ENCODE assay signal across 23 cellular contexts in genomic region chr2:28052691-28053090, GRCh38.
DNase-seq lines count a peak whose midpoint lies in the region; ATAC-seq, FAIRE-seq and TF ChIP-seq lines count a peak whose summit lies in the region.
"Had no signal": no experiment of that assay in that cellular context is flagged by ENCODE, and none has a peak within 500 bp of the region (broad histone marks: within the 10 kb centered on the region; RNA-seq: fewer than 3 reads in every experiment).

No MANE protein-coding gene starts in this region.

- peak overlapping the region; percentile 36; the same call in 1 of the 2 replicates for H3K27ac Mint-ChIP-seq in GM23338
- H3K27ac Mint-ChIP-seq: endodermal cell had no signal

- no peaks in the 10 kb centered on the region for H3K9me2 ChIP-seq in GM23338 (ENCODE audit: insufficient read depth)

- H3K4me2 ChIP-seq in GM23338 (no peak overlapping the region), smooth muscle cell (peak overlapping the region; percentile 56)

- 20% methylated on average over 1 of the region's 1 CpG for WGBS in smooth muscle cell (ENCODE audit: low lambda C conversion rate)
- 74% methylated on average over 1 of the region's 1 CpG for WGBS in pancreas, 2 donors

- no peaks in the 10 kb centered on the region for H4K20me1 ChIP-seq in GM23338 (replicated peaks; ENCODE audit: insufficient read depth)
- no peaks in the 10 kb centered on the region for H4K20me1 ChIP-seq in smooth muscle cell (ENCODE audit: low read depth)

- H3K36me3 ChIP-seq in GM23338 (ENCODE audit: insufficient read depth), result no peaks in the 10 kb centered on the region
- H3K36me3 ChIP-seq in adipocyte (ENCODE audit: control insufficient read depth, insufficient read depth, low read length, severe bottlenecking), result no peaks in the 10 kb centered on the region
- no peaks in the 10 kb centered on the region for H3K36me3 ChIP-seq in smooth muscle cell (ENCODE audit: low read depth)
- no peaks in the 10 kb centered on the region for H3K36me3 ChIP-seq in pancreas
- H3K36me3 ChIP-seq: BE2C, Peyer's patch, uterus had no signal

- no peaks in the 10 kb centered on the region for H3K27me3 ChIP-seq in GM23338 (ENCODE audit: insufficient read depth)
- H3K27me3 ChIP-seq in adipocyte (replicated peaks; ENCODE audit: control insufficient read depth, insufficient read depth, low read length), result no peaks in the 10 kb centered on the region
- no peaks in the 10 kb centered on the region for H3K27me3 ChIP-seq in smooth muscle cell (ENCODE audit: low read depth)
- H3K27me3 ChIP-seq in pancreas, result no peaks in the 10 kb centered on the region
- H3K27me3 ChIP-seq: BE2C, Peyer's patch, uterus had no signal

- H2AFZ ChIP-seq in GM23338, result no peak overlapping the region
- peak overlapping the region; percentile 28 for H2AFZ ChIP-seq in smooth muscle cell (ENCODE audit: low read depth)
- H2AFZ ChIP-seq: parathyroid adenoma had no signal

- ATAC-seq in GM23338, result no peak
- ATAC-seq in pancreas, result no peak
- no peak for ATAC-seq in HG03045 (IDR thresholded peaks at IDR 0.05; ENCODE audit: unreplicated experiment)

- H3K4me1 ChIP-seq in GM23338 (ENCODE audit: insufficient read depth) (no peaks in the 10 kb centered on the region), adipocyte (ENCODE audit: control insufficient read depth, insufficient read depth, low read length) (peaks cover 21% of the 10 kb centered on the region), smooth muscle cell (ENCODE audit: low read depth) (peaks cover 10% of the 10 kb centered on the region), pancreas (no peaks in the 10 kb centered on the region)
- H3K4me1 ChIP-seq: BE2C, parathyroid adenoma, Peyer's patch had no signal

- H3K27me3 Mint-ChIP-seq in GM23338 (ENCODE audit: insufficient read depth, low read depth, poor library complexity), result no peaks in the 10 kb centered on the region

- no peaks in the 10 kb centered on the region for H3K36me3 Mint-ChIP-seq in GM23338 (ENCODE audit: low read depth)

- no peak for TF ChIP-seq CTCF in GM23338 (conservative IDR thresholded peaks at IDR 0.05; ENCODE audit: low read depth in 2 of 2)
- no peak for TF ChIP-seq CTCF in fibroblast of the aortic adventitia (IDR thresholded peaks at IDR 0.05; ENCODE audit: insufficient read depth, low read length)
- no peak for TF ChIP-seq CTCF in smooth muscle cell (IDR thresholded peaks at IDR 0.05; ENCODE audit: borderline replicate concordance, insufficient read depth, poor library complexity, severe bottlenecking)
- TF ChIP-seq CTCF in pancreas (IDR thresholded peaks at IDR 0.05), result no peak

- H3K79me2 ChIP-seq in GM23338 (replicated peaks; ENCODE audit: insufficient read depth) (no peaks in the 10 kb centered on the region), smooth muscle cell (ENCODE audit: low read depth) (no peaks in the 10 kb centered on the region)
- H3K79me2 ChIP-seq: parathyroid adenoma had no signal

- no peaks in the 10 kb centered on the region for H3K9me3 Mint-ChIP-seq in GM23338
- H3K9me3 Mint-ChIP-seq: endodermal cell had no signal

- FAIRE-seq in pancreas (lab: Jason Lieb, UNC), result no peak
- FAIRE-seq: HTR-8/SVneo, small intestine, TTC549 had no signal

- intact Hi-C loops in pancreas (cut with DNase I), result no loop called here

- no peak overlapping the region for H3K27ac ChIP-seq in GM23338 (ENCODE audit: low read depth)
- H3K27ac ChIP-seq in smooth muscle cell (ENCODE audit: low read depth), result peak overlapping the region; percentile 60
- H3K27ac ChIP-seq in pancreas, result no peak overlapping the region
- H3K27ac ChIP-seq: parathyroid adenoma, Peyer's patch had no signal

- H3K4me1 Mint-ChIP-seq in GM23338, result peaks cover 4% of the 10 kb centered on the region; the same call in 2 of the 3 replicates
- H3K4me1 Mint-ChIP-seq: endodermal cell had no signal

- no peak overlapping the region for H3K4me3 Mint-ChIP-seq in GM23338
- H3K4me3 Mint-ChIP-seq: endodermal cell had no signal

- H3K4me3 ChIP-seq in GM23338 (no peak overlapping the region), adipocyte (ENCODE audit: low read length) (no peak overlapping the region), fibroblast of the aortic adventitia (ENCODE audit: low read depth, low read length) (no peak overlapping the region), smooth muscle cell (no peak overlapping the region), pancreas (no peak overlapping the region)
- H3K4me3 ChIP-seq: Peyer's patch, uterus had no signal

- DNase-seq in GM23338 (ENCODE audit: low spot score) (no peak), adipocyte (ENCODE audit: low read depth) (peak; percentile 47), fibroblast of the aortic adventitia (ENCODE audit: low read depth) (peak; percentile 37), smooth muscle cell (lab: John Stamatoyannopoulos, UW; ENCODE audit: unreplicated experiment) (no peak), pancreas (no peak), retina (no peak)
- DNase-seq: activated CD4-positive, alpha-beta T cell treated with anti-CD3 and anti-CD28 coated beads for 48 hours; activated effector memory CD4-positive, alpha-beta T cell treated with anti-CD3 and anti-CD28 coated beads, Interleukin-2, amount 50 U/mL, for 16 hours; amniotic stem cell; endodermal cell; NCI-H1417 treated with DMSO at 0.1 percent for 48 hours; NCI-H2227 treated with DMSO at 0.1 percent for 48 hours; Peyer's patch; small intestine; stimulated activated CD8-positive, alpha-beta memory T cell treated with anti-CD3 and anti-CD28 coated beads, Interleukin-4, amount 100 ng/mL, for 48 hours; substantia nigra; SW 1271; uterus had no signal

- H3K9me3 ChIP-seq in adipocyte (ENCODE audit: control insufficient read depth, low read length), result no peaks in the 10 kb centered on the region
- no peaks in the 10 kb centered on the region for H3K9me3 ChIP-seq in smooth muscle cell (replicated peaks; ENCODE audit: low read depth)
- no peaks in the 10 kb centered on the region for H3K9me3 ChIP-seq in pancreas
- H3K9me3 ChIP-seq: BE2C, Peyer's patch, uterus had no signal

- no peaks in the 10 kb centered on the region for H3F3A ChIP-seq in GM23338 (replicated peaks; ENCODE audit: low read depth)
- H3F3A ChIP-seq in smooth muscle cell (ENCODE audit: low read depth), result peaks cover 6% of the 10 kb centered on the region

- H3K9ac ChIP-seq in adipocyte (ENCODE audit: low read length) (peak overlapping the region; percentile 60), smooth muscle cell (ENCODE audit: low read depth) (no peak overlapping the region)
- H3K9ac ChIP-seq: parathyroid adenoma had no signal

TF ChIP-seq in GM23338, 12 proteins besides CTCF, POLR2A, EP300 and RAD21 (continues in another document):
- TF ChIP-seq REST (IDR thresholded peaks at IDR 0.05; ENCODE audit: unreplicated experiment), result no peak
- TF ChIP-seq ZNF331 (CRISPR knock-in tag; IDR thresholded peaks at IDR 0.05; ENCODE audit: low read depth), result no peak
- TF ChIP-seq STAT1 (IDR thresholded peaks at IDR 0.05; ENCODE audit: unreplicated experiment), result no peak
- no peak for TF ChIP-seq NANOG (IDR thresholded peaks at IDR 0.05; ENCODE audit: borderline replicate concordance)
- TF ChIP-seq EZH2 (IDR thresholded peaks at IDR 0.05; ENCODE audit: low read depth, unreplicated experiment), result no peak
- TF ChIP-seq JUNB (IDR thresholded peaks at IDR 0.05; ENCODE audit: unreplicated experiment), result no peak
- no peak for TF ChIP-seq ZNF114 (CRISPR knock-in tag; IDR thresholded peaks at IDR 0.05)
- no peak for TF ChIP-seq EZH2phosphoT487 (IDR thresholded peaks at IDR 0.05; ENCODE audit: unreplicated experiment)

Comparison
In these comparisons a context has a peak if more than half of its experiments do, and no peak if none do; other contexts are left out.
1. DNase-seq: peak in adipocyte (single experiment) and fibroblast of the aortic adventitia (single experiment); none in GM23338 (single experiment), smooth muscle cell (single experiment), pancreas (0 of 6) and retina (single experiment).